In the genomic region with DNA sequence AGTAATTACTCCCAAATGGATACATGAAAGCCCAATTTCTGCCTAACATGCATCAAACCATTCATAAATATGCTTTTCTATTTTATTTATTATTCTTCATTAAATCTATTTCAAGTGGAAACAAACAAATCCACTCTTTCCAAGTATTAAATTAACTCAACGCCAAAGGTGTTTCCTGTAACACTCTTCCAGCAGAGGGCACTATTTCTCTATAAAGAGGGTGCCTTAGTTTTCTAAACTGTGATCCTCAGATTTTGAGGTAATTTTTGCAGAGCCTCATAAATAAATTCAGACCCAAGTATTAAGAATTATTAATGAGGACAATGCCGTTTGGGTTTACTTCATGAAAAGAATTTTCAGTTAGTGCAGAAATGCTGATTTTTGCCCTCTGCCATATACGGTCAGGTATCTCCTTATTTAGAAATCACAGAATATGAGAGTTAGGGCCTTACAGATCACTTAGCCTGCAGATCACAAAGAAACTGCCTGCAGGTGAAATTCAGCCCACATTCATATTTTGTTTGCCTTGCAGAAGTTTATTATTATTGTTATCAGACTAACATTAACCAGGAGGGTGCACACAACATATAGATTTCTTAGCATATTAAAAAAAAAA, we compare ENCODE assay signal across 1 cellular context.
TF ChIP-seq lines count a peak whose summit lies in the region.

No MANE protein-coding gene starts in this region.

TF ChIP-seq in GM23338, 12 proteins besides CTCF, POLR2A, EP300 and RAD21:
- TF ChIP-seq ZNF462 (CRISPR knock-in tag; IDR thresholded peaks at IDR 0.05), result no peak
- TF ChIP-seq, protein P1, sequence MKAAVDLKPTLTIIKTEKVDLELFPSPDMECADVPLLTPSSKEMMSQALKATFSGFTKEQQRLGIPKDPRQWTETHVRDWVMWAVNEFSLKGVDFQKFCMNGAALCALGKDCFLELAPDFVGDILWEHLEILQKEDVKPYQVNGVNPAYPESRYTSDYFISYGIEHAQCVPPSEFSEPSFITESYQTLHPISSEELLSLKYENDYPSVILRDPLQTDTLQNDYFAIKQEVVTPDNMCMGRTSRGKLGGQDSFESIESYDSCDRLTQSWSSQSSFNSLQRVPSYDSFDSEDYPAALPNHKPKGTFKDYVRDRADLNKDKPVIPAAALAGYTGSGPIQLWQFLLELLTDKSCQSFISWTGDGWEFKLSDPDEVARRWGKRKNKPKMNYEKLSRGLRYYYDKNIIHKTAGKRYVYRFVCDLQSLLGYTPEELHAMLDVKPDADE (IDR thresholded peaks at IDR 0.05), result no peak
- no peak for TF ChIP-seq POLR2AphosphoS5 (IDR thresholded peaks at IDR 0.05; ENCODE audit: low read depth)
- TF ChIP-seq EZH2 (IDR thresholded peaks at IDR 0.05; ENCODE audit: low read depth, unreplicated experiment), result no peak
- TF ChIP-seq EZH2phosphoT487 (IDR thresholded peaks at IDR 0.05; ENCODE audit: unreplicated experiment), result no peak
- no peak for TF ChIP-seq ZNF114 (CRISPR knock-in tag; IDR thresholded peaks at IDR 0.05)
- no peak for TF ChIP-seq CREB1 (CRISPR knock-in tag; IDR thresholded peaks at IDR 0.05; ENCODE audit: low read depth)
- TF ChIP-seq STAT1 (IDR thresholded peaks at IDR 0.05; ENCODE audit: unreplicated experiment), result no peak
- TF ChIP-seq JUNB (IDR thresholded peaks at IDR 0.05; ENCODE audit: unreplicated experiment), result no peak
- TF ChIP-seq ZNF331 (CRISPR knock-in tag; IDR thresholded peaks at IDR 0.05; ENCODE audit: low read depth), result no peak
- TF ChIP-seq, protein P2, sequence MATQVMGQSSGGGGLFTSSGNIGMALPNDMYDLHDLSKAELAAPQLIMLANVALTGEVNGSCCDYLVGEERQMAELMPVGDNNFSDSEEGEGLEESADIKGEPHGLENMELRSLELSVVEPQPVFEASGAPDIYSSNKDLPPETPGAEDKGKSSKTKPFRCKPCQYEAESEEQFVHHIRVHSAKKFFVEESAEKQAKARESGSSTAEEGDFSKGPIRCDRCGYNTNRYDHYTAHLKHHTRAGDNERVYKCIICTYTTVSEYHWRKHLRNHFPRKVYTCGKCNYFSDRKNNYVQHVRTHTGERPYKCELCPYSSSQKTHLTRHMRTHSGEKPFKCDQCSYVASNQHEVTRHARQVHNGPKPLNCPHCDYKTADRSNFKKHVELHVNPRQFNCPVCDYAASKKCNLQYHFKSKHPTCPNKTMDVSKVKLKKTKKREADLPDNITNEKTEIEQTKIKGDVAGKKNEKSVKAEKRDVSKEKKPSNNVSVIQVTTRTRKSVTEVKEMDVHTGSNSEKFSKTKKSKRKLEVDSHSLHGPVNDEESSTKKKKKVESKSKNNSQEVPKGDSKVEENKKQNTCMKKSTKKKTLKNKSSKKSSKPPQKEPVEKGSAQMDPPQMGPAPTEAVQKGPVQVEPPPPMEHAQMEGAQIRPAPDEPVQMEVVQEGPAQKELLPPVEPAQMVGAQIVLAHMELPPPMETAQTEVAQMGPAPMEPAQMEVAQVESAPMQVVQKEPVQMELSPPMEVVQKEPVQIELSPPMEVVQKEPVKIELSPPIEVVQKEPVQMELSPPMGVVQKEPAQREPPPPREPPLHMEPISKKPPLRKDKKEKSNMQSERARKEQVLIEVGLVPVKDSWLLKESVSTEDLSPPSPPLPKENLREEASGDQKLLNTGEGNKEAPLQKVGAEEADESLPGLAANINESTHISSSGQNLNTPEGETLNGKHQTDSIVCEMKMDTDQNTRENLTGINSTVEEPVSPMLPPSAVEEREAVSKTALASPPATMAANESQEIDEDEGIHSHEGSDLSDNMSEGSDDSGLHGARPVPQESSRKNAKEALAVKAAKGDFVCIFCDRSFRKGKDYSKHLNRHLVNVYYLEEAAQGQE (IDR thresholded peaks at IDR 0.05; ENCODE audit: unreplicated experiment), result no peak
- TF ChIP-seq NANOG (IDR thresholded peaks at IDR 0.05; ENCODE audit: borderline replicate concordance), result no peak
